In genomic region chr6:164409309-164410009, GRCh38 we compare ENCODE assay signal across 20 cellular contexts.
"Had no signal": no experiment of that assay in that cellular context is flagged by ENCODE, and none has a peak within 500 bp of the region (broad histone marks: within the 10 kb centered on the region; RNA-seq: fewer than 3 reads in every experiment).

No MANE protein-coding gene starts in this region.

- H3K27ac ChIP-seq: dorsolateral prefrontal cortex, lower lobe of right lung, tibial artery had no signal

- H3K27me3 ChIP-seq: tibial artery had no signal

- H3K4me3 ChIP-seq: dorsolateral prefrontal cortex, lower lobe of right lung, mucosa of descending colon, tibial artery had no signal

- DNase-seq: activated CD4-positive, alpha-beta T cell treated with anti-CD3 and anti-CD28 coated beads for 1 hour; activated CD4-positive, alpha-beta T cell treated with anti-CD3 and anti-CD28 coated beads, Interleukin-2, amount 50 U/mL, for 1 hour; activated gamma-delta T cell treated with Interleukin-2 at 50 U/mL for 16 hours; activated T-cell treated with anti-CD3 and anti-CD28 coated beads, Interleukin-2, amount 50 U/mL, for 1 hour; anterior cingulate cortex; central memory CD4-positive, alpha-beta T cell; dorsolateral prefrontal cortex; effector memory CD8-positive, alpha-beta T cell; foreskin melanocyte; glutamatergic neuron; hippocampal formation; lower lobe of right lung; mucosa of descending colon; nephron progenitor cell; retina; stimulated activated CD4-positive, alpha-beta T cell treated with anti-CD3 and anti-CD28 coated beads, Interleukin-1b, Interleukin-23, amount 100 ng/mL, for 48 hours; substantia nigra; T-cell; tibial artery had no signal

- H3K9me3 ChIP-seq: lower lobe of right lung, tibial artery had no signal

- ATAC-seq: effector memory CD8-positive, alpha-beta T cell; esophagus mucosa; lower lobe of right lung; mucosa of descending colon; T-cell had no signal

- H3K4me1 ChIP-seq: lower lobe of right lung, tibial artery had no signal

- H3K36me3 ChIP-seq: lower lobe of right lung, tibial artery had no signal
